ENCODE assay signal across 8 cellular contexts in genomic region chr19:50817941-50818858, GRCh38. TPM values are rescaled to one million over a fixed set of nuclear protein-coding genes. Genes with fewer than 3 reads are reported as not detected.
DNase-seq lines count a peak whose midpoint lies in the region; ATAC-seq, FAIRE-seq and TF ChIP-seq lines count a peak whose summit lies in the region.

No MANE protein-coding gene starts in this region.

- H3K4me1 Mint-ChIP-seq in mesothelial cell of epicardium, result peaks cover 16% of the 10 kb centered on the region

- H3K27ac Mint-ChIP-seq in mesothelial cell of epicardium, result no peak overlapping the region

- peaks cover 9% of the 10 kb centered on the region for H3K27me3 ChIP-seq in bronchial epithelial cell (ENCODE audit: control insufficient read depth, insufficient read depth, low read length)

- no peak for FAIRE-seq in bronchial epithelial cell (lab: Jason Lieb, UNC)

- TF ChIP-seq CTCF in bronchial epithelial cell (IDR thresholded peaks at IDR 0.05; ENCODE audit: insufficient read depth, low read length, severe bottlenecking) (no peak), mesothelial cell of epicardium (IDR thresholded peaks at IDR 0.05; ENCODE audit: unreplicated experiment) (no peak)

- DNase-seq in DMS114 treated with DMSO at 0.1 percent for 48 hours (lab: John Stamatoyannopoulos, UW; ENCODE audit: unreplicated experiment) (peak; percentile 11), RPMI8226 (peak; percentile 93), bronchial epithelial cell (ENCODE audit: low read depth) (no peak), mesothelial cell of epicardium (ENCODE audit: low spot score in 2 of 2, unreplicated experiment in 2 of 2) (no peak), activated gamma-delta T cell treated with Interleukin-2 at 50 U/mL for 16 hours (no peak)
- no peak for DNase-seq in effector CD8-positive, alpha-beta T cell (lab: John Stamatoyannopoulos, UW)

- H3K36me3 Mint-ChIP-seq in mesothelial cell of epicardium, result no peaks in the 10 kb centered on the region

- peaks cover 4% of the 10 kb centered on the region for H3K9me3 Mint-ChIP-seq in mesothelial cell of epicardium

- TF ChIP-seq POLR2A in GM19193 (IDR thresholded peaks at IDR 0.05; ENCODE audit: extremely low read depth, insufficient read depth, insufficient read length), result peak; percentile 59

- H3K4me3 ChIP-seq in bronchial epithelial cell (ENCODE audit: low read depth, low read length), result peak overlapping the region; percentile 31

- no peaks in the 10 kb centered on the region for H3K36me3 ChIP-seq in bronchial epithelial cell (ENCODE audit: control insufficient read depth, insufficient read depth, low read length)

- H3K4me3 Mint-ChIP-seq in mesothelial cell of epicardium, result peak overlapping the region; percentile 53

- H3K27me3 Mint-ChIP-seq in mesothelial cell of epicardium (ENCODE audit: low read depth), result peaks cover 92% of the 10 kb centered on the region

- peak; percentile 45 for ATAC-seq in HG03135 (IDR thresholded peaks at IDR 0.05; ENCODE audit: unreplicated experiment)

RNA-seq across cellular contexts. Expression of gene KLK1, which starts 5.4 kb away (rescaled TPM):
- total RNA-seq in bronchial epithelial cell (not detected in 2 replicates), mesothelial cell of epicardium (0.27 to 0.40 TPM in 2 of 3 replicates, not detected in the other)

RNA-seq across cellular contexts. Expression of gene KLK15, which starts 15.2 kb away (rescaled TPM):
- total RNA-seq in bronchial epithelial cell (not detected in 2 replicates), mesothelial cell of epicardium (not detected in 3 replicates)

RNA-seq across cellular contexts. Expression of gene ACP4, which starts 28.0 kb away (rescaled TPM):
- total RNA-seq in bronchial epithelial cell (not detected in 2 replicates), mesothelial cell of epicardium (not detected in 3 replicates)

RNA-seq across cellular contexts. Expression of gene KLK3, which starts 36.5 kb away (rescaled TPM):
- total RNA-seq in bronchial epithelial cell (not detected in 2 replicates), mesothelial cell of epicardium (not detected in 3 replicates)

RNA-seq across cellular contexts. Expression of gene GPR32, which starts 47.9 kb away (rescaled TPM):
- total RNA-seq in bronchial epithelial cell (not detected in 2 replicates), mesothelial cell of epicardium (not detected in 3 replicates)

Comparison
In these comparisons a context has a peak if more than half of its experiments do, and no peak if none do; other contexts are left out.
1. DNase-seq: peak in DMS114 treated with DMSO at 0.1 percent for 48 hours (single experiment) and RPMI8226 (single experiment); none in bronchial epithelial cell (single experiment), mesothelial cell of epicardium (0 of 2), effector CD8-positive, alpha-beta T cell (single experiment) and activated gamma-delta T cell treated with Interleukin-2 at 50 U/mL for 16 hours (single experiment).